In the genomic region with DNA sequence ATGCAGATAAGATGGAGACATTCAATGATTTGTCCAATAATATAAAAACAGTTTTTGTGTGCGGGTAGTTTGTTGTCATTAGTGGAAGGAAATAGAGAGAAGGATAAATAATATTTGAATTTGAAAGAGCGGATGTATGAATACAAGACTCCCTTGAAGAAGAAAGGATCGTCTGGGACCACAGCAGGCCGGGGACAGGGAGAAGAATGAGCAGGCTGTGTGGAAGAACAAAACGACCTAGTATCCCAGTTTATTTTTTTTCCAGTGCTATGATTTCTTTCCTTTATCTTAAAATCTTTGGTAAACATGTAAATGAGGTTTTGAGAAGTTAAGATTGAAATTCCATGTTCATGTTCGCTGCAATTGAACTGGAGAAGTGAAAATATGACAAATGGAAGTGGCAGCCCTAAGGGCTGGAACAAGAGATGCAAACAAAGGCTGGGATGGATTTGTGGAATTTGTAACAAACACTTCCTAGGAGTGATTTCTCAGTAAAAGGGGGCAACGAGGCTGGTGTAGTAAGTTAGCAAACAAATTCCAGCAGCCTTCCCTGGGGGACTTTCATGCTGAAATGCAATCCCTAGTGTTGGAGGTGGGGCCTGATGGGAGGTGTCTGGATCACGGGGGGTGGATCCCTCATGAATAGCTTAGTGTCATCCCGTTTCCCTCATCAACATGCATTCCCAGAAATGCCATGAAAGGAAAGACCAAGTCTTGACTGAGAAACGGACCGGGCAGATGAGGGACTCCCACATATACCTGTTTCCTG, we compare ENCODE assay signal across 8 cellular contexts. TPM values are rescaled to one million over a fixed set of nuclear protein-coding genes. Genes with fewer than 3 reads are reported as not detected.
A peak's percentile ranks its signal among the peaks of the same experiment; 100 is the strongest.
DNase-seq lines count a peak whose midpoint lies in the region; ATAC-seq lines count a peak whose summit lies in the region.

No MANE protein-coding gene starts in this region.

- intact Hi-C loops in left cardiac atrium (cut with DNase I) = loop anchor here in 1 of 2 donors (5.0 to 10.0 kb wide), 2 partner anchors 797 to 1035 kb away; no protein-coding TSS in a partner anchor

- H3K14ac ChIP-seq in trophoblast cell (ENCODE audit: low read length) = no peak overlapping the region

- H4K12ac ChIP-seq in trophoblast cell (ENCODE audit: low read depth, low read length) = no peak overlapping the region

- H3K4me3 ChIP-seq in trophoblast cell (ENCODE audit: low read depth, low read length) = no peak overlapping the region

- no peaks in the 10 kb centered on the region for H3K9me3 ChIP-seq in trophoblast cell (ENCODE audit: insufficient read depth, low read depth, low read length)

- no peaks in the 10 kb centered on the region for H3K79me1 ChIP-seq in trophoblast cell (ENCODE audit: low read length)

- no peak overlapping the region for H2AFZ ChIP-seq in trophoblast cell (ENCODE audit: insufficient read depth, low read length, poor library complexity)

- peak; percentile 91 to 96 for ATAC-seq in left cardiac atrium
- ATAC-seq in GM21526 (IDR thresholded peaks at IDR 0.05; ENCODE audit: low FRiP score, unreplicated experiment) = no peak
- no peak for ATAC-seq in stimulated activated effector memory CD8-positive, alpha-beta T cell treated with anti-CD3 and anti-CD28 coated beads, Interleukin-12 subunit alpha, Interleukin-12 subunit beta, amount 100 ng/mL, for 72 hours

- no peaks in the 10 kb centered on the region for H3K27me3 ChIP-seq in trophoblast cell (ENCODE audit: insufficient read depth, low read length)

- no peaks in the 10 kb centered on the region for H3K79me2 ChIP-seq in trophoblast cell (ENCODE audit: control insufficient read depth, insufficient read depth, low read length, poor library complexity)

- H3K4me1 Mint-ChIP-seq in stimulated activated effector memory CD8-positive, alpha-beta T cell treated with anti-CD3 and anti-CD28 coated beads, Interleukin-12 subunit alpha, Interleukin-12 subunit beta, amount 100 ng/mL, for 72 hours = peaks cover 39% of the 10 kb centered on the region

- H3K36me3 Mint-ChIP-seq in stimulated activated effector memory CD8-positive, alpha-beta T cell treated with anti-CD3 and anti-CD28 coated beads, Interleukin-12 subunit alpha, Interleukin-12 subunit beta, amount 100 ng/mL, for 72 hours = no peaks in the 10 kb centered on the region

- peak overlapping the region; percentile 51 for H3K27ac ChIP-seq in trophoblast cell (ENCODE audit: low read depth, low read length)

- H4K91ac ChIP-seq in trophoblast cell (ENCODE audit: low read depth, low read length) = no peak overlapping the region

- H3K4ac ChIP-seq in trophoblast cell (ENCODE audit: low read depth, low read length) = no peak overlapping the region

- H3K4me1 ChIP-seq in trophoblast cell (ENCODE audit: control insufficient read depth in 1 of 2, insufficient read depth in 2 of 2, low read length in 2 of 2) = peaks cover 0 to 2% of the 10 kb centered on the region in 2 experiments

- H2BK12ac ChIP-seq in trophoblast cell (ENCODE audit: low read length) = no peak overlapping the region

- no peak overlapping the region for H3K23ac ChIP-seq in trophoblast cell (ENCODE audit: low read length)

- no peaks in the 10 kb centered on the region for H3K9me3 Mint-ChIP-seq in stimulated activated effector memory CD8-positive, alpha-beta T cell treated with anti-CD3 and anti-CD28 coated beads, Interleukin-12 subunit alpha, Interleukin-12 subunit beta, amount 100 ng/mL, for 72 hours

- peak overlapping the region; percentile 17 for H2BK120ac ChIP-seq in trophoblast cell (ENCODE audit: insufficient read depth, low read length, poor library complexity)

- DNase-seq in H4 (ENCODE audit: low spot score) = peak; percentile 94
- peak; percentile 53 for DNase-seq in amniotic stem cell (lab: John Stamatoyannopoulos, UW)
- peak; percentile 89 for DNase-seq in left cardiac atrium
- DNase-seq in trophoblast cell = peak; percentile 8 to 12
- DNase-seq in activated gamma-delta T cell treated with Interleukin-2 at 50 U/mL for 16 hours = no peak
- DNase-seq in stimulated activated CD4-positive, alpha-beta T cell treated with anti-CD3 and anti-CD28 coated beads, Interleukin-1b, Interleukin-23, amount 100 ng/mL, for 48 hours = no peak
- no peak for DNase-seq in stimulated activated effector memory CD8-positive, alpha-beta T cell treated with anti-CD3 and anti-CD28 coated beads, Interleukin-12 subunit alpha, Interleukin-12 subunit beta, amount 100 ng/mL, for 72 hours (ENCODE audit: low spot score in 2 of 2)

- H2AK5ac ChIP-seq in trophoblast cell (ENCODE audit: low read length) = no peak overlapping the region

- no peaks in the 10 kb centered on the region for H3K36me3 ChIP-seq in trophoblast cell (ENCODE audit: control insufficient read depth in 1 of 2, insufficient read depth in 2 of 2, low read length in 2 of 2)

- H2BK5ac ChIP-seq in trophoblast cell (ENCODE audit: low read depth, low read length, poor library complexity) = no peak overlapping the region

- H3K4me2 ChIP-seq in trophoblast cell (ENCODE audit: low read length) = peak overlapping the region; percentile 62

- 100% methylated on average over 1 of the region's 11 CpGs for WGBS in trophoblast cell (ENCODE audit: extremely low coverage, insufficient coverage, insufficient read length)

- H3K27ac Mint-ChIP-seq in stimulated activated effector memory CD8-positive, alpha-beta T cell treated with anti-CD3 and anti-CD28 coated beads, Interleukin-12 subunit alpha, Interleukin-12 subunit beta, amount 100 ng/mL, for 72 hours = no peak overlapping the region

- no peak overlapping the region for H3K4me3 Mint-ChIP-seq in stimulated activated effector memory CD8-positive, alpha-beta T cell treated with anti-CD3 and anti-CD28 coated beads, Interleukin-12 subunit alpha, Interleukin-12 subunit beta, amount 100 ng/mL, for 72 hours

- H3K9ac ChIP-seq in trophoblast cell (ENCODE audit: low read length) = no peak overlapping the region

- H4K8ac ChIP-seq in trophoblast cell (ENCODE audit: low read depth, low read length) = no peak overlapping the region

- no peak overlapping the region for H3K18ac ChIP-seq in trophoblast cell (ENCODE audit: low read length)

RNA-seq across cellular contexts. Expression of a gene that starts 10.2 kb away (rescaled TPM):
- 31.8 and 54.0 TPM in 2 replicates for total RNA-seq in H4 (2014; rRNA removed; shearing (Covaris generic))
- 10 to 100 TPM; 43.7 to 67.7 TPM for total RNA-seq in left cardiac atrium
- polyA plus RNA-seq in trophoblast cell (2013) = 4.9 and 5.5 TPM in 2 replicates

Comparison
In these comparisons a context has a peak if more than half of its experiments do, and no peak if none do; other contexts are left out.
1. DNase-seq: peak in H4 (single experiment), amniotic stem cell (single experiment), left cardiac atrium (single experiment) and trophoblast cell (2 of 2); none in activated gamma-delta T cell treated with Interleukin-2 at 50 U/mL for 16 hours (single experiment), stimulated activated CD4-positive, alpha-beta T cell treated with anti-CD3 and anti-CD28 coated beads, Interleukin-1b, Interleukin-23, amount 100 ng/mL, for 48 hours (single experiment) and stimulated activated effector memory CD8-positive, alpha-beta T cell treated with anti-CD3 and anti-CD28 coated beads, Interleukin-12 subunit alpha, Interleukin-12 subunit beta, amount 100 ng/mL, for 72 hours (0 of 2).
2. ATAC-seq: peak in left cardiac atrium (2 of 2); none in GM21526 (single experiment) and stimulated activated effector memory CD8-positive, alpha-beta T cell treated with anti-CD3 and anti-CD28 coated beads, Interleukin-12 subunit alpha, Interleukin-12 subunit beta, amount 100 ng/mL, for 72 hours (single experiment).